20 cellular contexts compared by ENCODE assay signal in the genomic region with DNA sequence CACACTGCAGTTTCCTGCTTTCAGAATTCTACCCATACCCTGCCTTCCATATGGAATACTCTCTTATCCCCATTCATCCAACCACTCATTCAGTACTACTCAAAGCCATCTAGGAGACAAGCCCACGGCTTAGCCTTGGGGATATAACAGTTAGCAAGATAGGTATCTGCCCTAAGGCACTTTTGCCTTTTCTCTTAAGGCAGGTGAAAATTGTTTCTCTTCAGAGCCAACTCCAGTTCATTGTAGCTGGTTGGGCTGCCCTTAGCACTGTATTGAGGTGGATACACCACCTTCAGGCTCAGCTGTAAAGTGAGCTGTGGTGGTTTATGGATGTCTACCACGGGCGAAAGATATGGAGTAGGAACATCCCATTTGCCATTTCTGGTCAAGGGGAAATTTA.
"Had no signal": no experiment of that assay in that cellular context is flagged by ENCODE, and none has a peak within 500 bp of the region (broad histone marks: within the 10 kb centered on the region; RNA-seq: fewer than 3 reads in every experiment).

No MANE protein-coding gene starts in this region.

- H3K27me3 ChIP-seq: esophagus squamous epithelium, gastrocnemius medialis, heart right ventricle, left lung had no signal

- ATAC-seq: gastrocnemius medialis; heart right ventricle; left cardiac atrium; left lung; left ventricle myocardium superior; lower lobe of right lung; naive thymus-derived CD4-positive, alpha-beta T cell had no signal

- H3K36me3 Mint-ChIP-seq: naive thymus-derived CD4-positive, alpha-beta T cell had no signal

- H3K27ac Mint-ChIP-seq: naive thymus-derived CD4-positive, alpha-beta T cell had no signal

- H3K27ac ChIP-seq: coronary artery, dorsolateral prefrontal cortex, esophagus squamous epithelium, gastrocnemius medialis, heart right ventricle, left lung, lower lobe of right lung had no signal

- H3K4me1 ChIP-seq: esophagus squamous epithelium, gastrocnemius medialis, heart right ventricle, left lung, lower lobe of right lung had no signal

- H3K4me3 ChIP-seq: coronary artery, dorsolateral prefrontal cortex, esophagus squamous epithelium, gastrocnemius medialis, heart right ventricle, left lung, lower lobe of right lung had no signal

- H3K9me3 ChIP-seq: esophagus squamous epithelium, gastrocnemius medialis, lower lobe of right lung had no signal

- H3K4me1 Mint-ChIP-seq: naive thymus-derived CD4-positive, alpha-beta T cell had no signal

- H3K4me3 Mint-ChIP-seq: naive thymus-derived CD4-positive, alpha-beta T cell had no signal

- H3K36me3 ChIP-seq: esophagus squamous epithelium, gastrocnemius medialis, heart right ventricle, left lung, lower lobe of right lung had no signal

- DNase-seq: dermis blood vessel endothelial cell; dorsolateral prefrontal cortex; effector CD4-positive, alpha-beta T cell; effector memory CD4-positive, alpha-beta T cell; esophagus squamous epithelium; foreskin fibroblast; foreskin melanocyte; gastrocnemius medialis; glutamatergic neuron; head of caudate nucleus; heart right ventricle; hippocampal formation; left cardiac atrium; left lung; left ventricle myocardium superior; lower lobe of right lung; mesenchymal stem cell; midbrain; naive thymus-derived CD4-positive, alpha-beta T cell had no signal
